Comparison of ENCODE assay signal across 11 cellular contexts in genomic region chr12:104911942-104912341, GRCh38.
"Had no signal": no experiment of that assay in that cellular context is flagged by ENCODE, and none has a peak within 500 bp of the region (broad histone marks: within the 10 kb centered on the region; RNA-seq: fewer than 3 reads in every experiment).

No MANE protein-coding gene starts in this region.

- H2AFZ ChIP-seq: GM23248, GM23338 had no signal

- ATAC-seq: GM23338, HCT116 had no signal

- FAIRE-seq: H1, H54 had no signal

- DNase-seq: GM23248, GOT3, H7, H9, HCEC 1CT, HFFc6 had no signal

- H3K9ac ChIP-seq: GM23248 had no signal

- H3K4me3 ChIP-seq: GM23248, GM23338, HAP-1 had no signal

- H3K27ac ChIP-seq: GM23248 had no signal

- H3K4me2 ChIP-seq: GM23338 had no signal

- H3K9me3 ChIP-seq: HAP-1 had no signal

- H3K36me3 ChIP-seq: HAP-1 had no signal
